13 cellular contexts compared by ENCODE assay signal in genomic region chr9:16367605-16368424, GRCh38.
A peak's percentile ranks its signal among the peaks of the same experiment; 100 is the strongest.
DNase-seq lines count a peak whose midpoint lies in the region; TF ChIP-seq lines count a peak whose summit lies in the region.
"Had no signal": no experiment of that assay in that cellular context is flagged by ENCODE, and none has a peak within 500 bp of the region (broad histone marks: within the 10 kb centered on the region; RNA-seq: fewer than 3 reads in every experiment).

No MANE protein-coding gene starts in this region.

- H3K27me3 ChIP-seq in Karpas-422 (ENCODE audit: low read length), result no peaks in the 10 kb centered on the region
- H3K27me3 ChIP-seq in kidney epithelial cell (ENCODE audit: control insufficient read depth, insufficient read depth, low read length), result no peaks in the 10 kb centered on the region
- H3K27me3 ChIP-seq: BLaER1 treated with 17β-estradiol and CSF1 and Interleukin-3, amounts not matched to agents 10 nM and 100 nM; tibial nerve had no signal

- H3K9ac ChIP-seq in Karpas-422 (ENCODE audit: low read length), result no peak overlapping the region
- H3K9ac ChIP-seq: BLaER1 treated with 17β-estradiol and CSF1 and Interleukin-3, amounts not matched to agents 10 nM and 100 nM had no signal

- in situ Hi-C loops in astrocyte of the spinal cord (cut with HindIII; ENCODE audit: low sequenced_read_pairs), result no loop called here

- H3K4me1 ChIP-seq in Karpas-422 (ENCODE audit: low read length), result peaks cover 58% of the 10 kb centered on the region
- H3K4me1 ChIP-seq: tibial nerve had no signal

- peak; percentile 81 for DNase-seq in Karpas-422
- peak; percentile 22 for DNase-seq in astrocyte of the spinal cord (ENCODE audit: low read depth, low spot score)
- peak; percentile 37 for DNase-seq in kidney epithelial cell (ENCODE audit: low read depth)
- no peak for DNase-seq in SKM-1 (lab: John Stamatoyannopoulos, UW; ENCODE audit: unreplicated experiment)
- DNase-seq in amygdala (lab: John Stamatoyannopoulos, UW), result no peak
- DNase-seq in NCI-H345 (lab: John Stamatoyannopoulos, UW), result no peak
- no peak for DNase-seq in NCI-H2107 treated with DMSO at 0.1 percent for 48 hours (lab: John Stamatoyannopoulos, UW; ENCODE audit: unreplicated experiment)
- DNase-seq: activated CD4-positive, CD25-positive, alpha-beta regulatory T cell; NCI-H2171 treated with DMSO at 0.1 percent for 48 hours had no signal

- no peaks in the 10 kb centered on the region; the same call in 1 of the 2 replicates for H4K20me1 ChIP-seq in Karpas-422 (ENCODE audit: insufficient read depth, low read depth, low read length)
- H4K20me1 ChIP-seq: BLaER1 treated with 17β-estradiol and CSF1 and Interleukin-3, amounts not matched to agents 10 nM and 100 nM had no signal

- H3K79me2 ChIP-seq in Karpas-422 (ENCODE audit: low read length), result no peaks in the 10 kb centered on the region

- H3K4me3 ChIP-seq in Karpas-422 (ENCODE audit: low read length) (no peak overlapping the region), astrocyte of the spinal cord (ENCODE audit: low read depth, low read length) (no peak overlapping the region), kidney epithelial cell (ENCODE audit: low read depth, low read length) (no peak overlapping the region)
- H3K4me3 ChIP-seq: BLaER1 treated with 17β-estradiol and CSF1 and Interleukin-3, amounts not matched to agents 10 nM and 100 nM; GM23338; tibial nerve had no signal

- no peak overlapping the region for H2AFZ ChIP-seq in Karpas-422 (ENCODE audit: low read length)
- H2AFZ ChIP-seq: GM23338 had no signal

- no peaks in the 10 kb centered on the region for H3K9me3 ChIP-seq in Karpas-422 (ENCODE audit: low read length)
- H3K9me3 ChIP-seq: tibial nerve had no signal

- peak overlapping the region; percentile 44 for H3K4me2 ChIP-seq in Karpas-422 (ENCODE audit: low read depth, low read length, poor library complexity, severe bottlenecking)
- H3K4me2 ChIP-seq: BLaER1 treated with 17β-estradiol and CSF1 and Interleukin-3, amounts not matched to agents 10 nM and 100 nM; GM23338 had no signal

- H3K27ac ChIP-seq in C4-2B (peak overlapping the region; percentile 59), Karpas-422 (ENCODE audit: low read length) (no peak overlapping the region)
- H3K27ac ChIP-seq: BLaER1 treated with 17β-estradiol and CSF1 and Interleukin-3, amounts not matched to agents 10 nM and 100 nM; tibial nerve had no signal

- no peaks in the 10 kb centered on the region for H3K9me2 ChIP-seq in Karpas-422 (replicated peaks; ENCODE audit: insufficient read depth, low read length)

- H3K36me3 ChIP-seq in Karpas-422 (ENCODE audit: insufficient read depth, low read length) (no peaks in the 10 kb centered on the region), kidney epithelial cell (ENCODE audit: control insufficient read depth, insufficient read depth, low read length) (no peaks in the 10 kb centered on the region)
- H3K36me3 ChIP-seq: BLaER1 treated with 17β-estradiol and CSF1 and Interleukin-3, amounts not matched to agents 10 nM and 100 nM; tibial nerve had no signal

- TF ChIP-seq CTCF in C4-2B (conservative IDR thresholded peaks at IDR 0.05), result no peak
- no peak for TF ChIP-seq CTCF in astrocyte of the spinal cord (IDR thresholded peaks at IDR 0.05; ENCODE audit: low read depth, low read length)
- TF ChIP-seq CTCF in kidney epithelial cell (IDR thresholded peaks at IDR 0.05; ENCODE audit: insufficient read depth, low read length, poor library complexity, severe bottlenecking), result no peak

Comparison
In these comparisons a context has a peak if more than half of its experiments do, and no peak if none do; other contexts are left out.
1. DNase-seq: peak in Karpas-422 (single experiment), astrocyte of the spinal cord (single experiment) and kidney epithelial cell (single experiment); none in SKM-1 (single experiment), amygdala (0 of 56), NCI-H345 (single experiment) and NCI-H2107 treated with DMSO at 0.1 percent for 48 hours (single experiment).